In the genomic region with DNA sequence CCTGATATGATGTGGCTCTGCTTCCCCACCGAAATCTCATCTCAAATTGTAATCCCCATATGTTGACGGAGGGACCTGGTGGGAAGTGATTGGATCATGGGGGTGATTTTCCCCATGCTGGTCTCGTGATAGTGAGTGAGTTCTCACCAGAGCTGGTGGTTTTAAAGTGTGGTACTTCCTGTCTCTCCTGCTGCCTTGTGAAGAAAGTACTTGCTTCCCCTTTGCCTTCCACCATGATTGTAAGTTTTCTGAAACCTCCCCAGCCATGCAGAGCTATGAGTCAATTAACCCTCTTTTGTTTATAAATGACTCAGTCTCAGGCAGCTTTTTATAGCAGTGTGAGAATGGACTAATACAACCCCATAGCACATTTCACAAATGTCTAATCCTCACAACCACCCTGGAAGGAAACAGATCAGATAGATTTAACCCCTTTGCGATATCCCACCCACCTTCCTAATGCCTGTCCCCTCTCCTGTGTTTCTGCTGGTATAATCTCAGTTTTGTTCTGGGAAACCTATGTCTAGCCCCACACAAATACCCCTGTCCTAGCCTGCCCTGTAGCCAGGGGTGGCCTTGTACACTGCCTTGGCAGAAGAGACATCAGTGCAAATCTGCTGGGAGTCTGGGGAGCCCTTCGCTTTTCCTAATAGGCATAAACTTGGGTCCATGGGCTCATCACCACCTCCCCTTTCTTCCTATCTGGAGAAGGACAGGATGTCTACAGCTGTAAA, we compare ENCODE assay signal across 8 cellular contexts.
DNase-seq lines count a peak whose midpoint lies in the region; ATAC-seq, FAIRE-seq and TF ChIP-seq lines count a peak whose summit lies in the region.

No MANE protein-coding gene starts in this region.

- H3K4me1 Mint-ChIP-seq in natural killer cell treated with Interleukin-12 subunit alpha and Interleukin-12 subunit beta and Interleukin-15 and Interleukin-18, amount 100 ng/mL, for 72 hours (ENCODE audit: low read depth in 2 of 2) = peaks cover 50 to 55% of the 10 kb centered on the region in 2 donors

- H3K27ac Mint-ChIP-seq in natural killer cell treated with Interleukin-12 subunit alpha and Interleukin-12 subunit beta and Interleukin-15 and Interleukin-18, amount 100 ng/mL, for 72 hours = peak overlapping the region; percentile 70 to 88

- H3K27me3 ChIP-seq in Karpas-422 (ENCODE audit: low read length) = no peaks in the 10 kb centered on the region
- no peaks in the 10 kb centered on the region for H3K27me3 ChIP-seq in ascending aorta
- no peaks in the 10 kb centered on the region; the same call in 1 of the 2 replicates for H3K27me3 ChIP-seq in H7 (ENCODE audit: control insufficient read depth, insufficient read depth, low read length)

- H2AFZ ChIP-seq in Karpas-422 (ENCODE audit: low read length) = no peak overlapping the region

- H3K36me3 ChIP-seq in Karpas-422 (ENCODE audit: insufficient read depth, low read length) (no peaks in the 10 kb centered on the region), ascending aorta (no peaks in the 10 kb centered on the region), H7 (replicated peaks; ENCODE audit: control insufficient read depth, insufficient read depth, low read length) (no peaks in the 10 kb centered on the region)

- no peak overlapping the region for H3K27ac ChIP-seq in Karpas-422 (ENCODE audit: low read length)
- peak overlapping the region; percentile 82 to 86 for H3K27ac ChIP-seq in ascending aorta

- no peaks in the 10 kb centered on the region for H3K36me3 Mint-ChIP-seq in natural killer cell treated with Interleukin-12 subunit alpha and Interleukin-12 subunit beta and Interleukin-15 and Interleukin-18, amount 100 ng/mL, for 72 hours

- no peaks in the 10 kb centered on the region for H3K9me3 Mint-ChIP-seq in natural killer cell treated with Interleukin-12 subunit alpha and Interleukin-12 subunit beta and Interleukin-15 and Interleukin-18, amount 100 ng/mL, for 72 hours

- H3K4me1 ChIP-seq in Karpas-422 (ENCODE audit: low read length) (peaks cover 4% of the 10 kb centered on the region; the same call in 1 of the 2 replicates), ascending aorta (peaks cover 23 to 64% of the 10 kb centered on the region in 2 donors)

- DNase-seq in GM12892 (ENCODE audit: insufficient read length) (no peak), Karpas-422 (peak; percentile 56), ascending aorta (ENCODE audit: low spot score in 2 of 2) (peak in 1 of 2 donors; percentile 68), germinal center (ENCODE audit: low spot score) (no peak), NCI-H2081 (lab: John Stamatoyannopoulos, UW) (no peak), H7 (no peak)
- peak; percentile 78 for DNase-seq in natural killer cell treated with Interleukin-12 subunit alpha and Interleukin-12 subunit beta and Interleukin-15 and Interleukin-18, amount 100 ng/mL, for 72 hours (ENCODE audit: low spot score)

- H3K4me2 ChIP-seq in Karpas-422 (ENCODE audit: low read depth, low read length, poor library complexity, severe bottlenecking) = no peak overlapping the region

- TF ChIP-seq CTCF in ascending aorta (IDR thresholded peaks at IDR 0.05) = no peak

- intact Hi-C loops in ascending aorta (cut with DNase I) = no loop called here

- no peaks in the 10 kb centered on the region for H3K79me2 ChIP-seq in Karpas-422 (ENCODE audit: low read length)

- H3K9me3 ChIP-seq in Karpas-422 (ENCODE audit: low read length) (no peaks in the 10 kb centered on the region), ascending aorta (no peaks in the 10 kb centered on the region)

- no peak overlapping the region for H3K4me3 ChIP-seq in Karpas-422 (ENCODE audit: low read length)
- H3K4me3 ChIP-seq in ascending aorta = no peak overlapping the region
- no peak overlapping the region for H3K4me3 ChIP-seq in H7 (ENCODE audit: insufficient read depth, low read depth, low read length)

- peaks cover 0 to 5% of the 10 kb centered on the region in 2 donors for H3K27me3 Mint-ChIP-seq in natural killer cell treated with Interleukin-12 subunit alpha and Interleukin-12 subunit beta and Interleukin-15 and Interleukin-18, amount 100 ng/mL, for 72 hours

- no peak overlapping the region for H3K9ac ChIP-seq in Karpas-422 (ENCODE audit: low read length)

- ATAC-seq in GM21737 (IDR thresholded peaks at IDR 0.05; ENCODE audit: unreplicated experiment) = peak; percentile 93
- peak; percentile 93 to 94 for ATAC-seq in natural killer cell treated with Interleukin-12 subunit alpha and Interleukin-12 subunit beta and Interleukin-15 and Interleukin-18, amount 100 ng/mL, for 72 hours

- H3K9me2 ChIP-seq in Karpas-422 (replicated peaks; ENCODE audit: insufficient read depth, low read length) = no peaks in the 10 kb centered on the region

- H3K4me3 Mint-ChIP-seq in natural killer cell treated with Interleukin-12 subunit alpha and Interleukin-12 subunit beta and Interleukin-15 and Interleukin-18, amount 100 ng/mL, for 72 hours = peak overlapping the region; percentile 42

- H4K20me1 ChIP-seq in Karpas-422 (ENCODE audit: insufficient read depth, low read depth, low read length) = no peaks in the 10 kb centered on the region

- FAIRE-seq in GM12892 (lab: Jason Lieb, UNC) = peak; percentile 92

- peak; percentile 48; the same call in 1 of the 2 replicates for TF ChIP-seq POLR2A in GM12892 (IDR thresholded peaks at IDR 0.05; ENCODE audit: low read depth, low read length)

Comparison
In these comparisons a context has a peak if more than half of its experiments do, and no peak if none do; other contexts are left out.
1. DNase-seq: peak in Karpas-422 (single experiment) and natural killer cell treated with Interleukin-12 subunit alpha and Interleukin-12 subunit beta and Interleukin-15 and Interleukin-18, amount 100 ng/mL, for 72 hours (single experiment); none in GM12892 (single experiment), germinal center (single experiment), NCI-H2081 (0 of 2) and H7 (single experiment).